In genomic region chrX:132092439-132093065, GRCh38 we compare ENCODE assay signal across 8 cellular contexts. TPM values are rescaled to one million over a fixed set of nuclear protein-coding genes. Genes with fewer than 3 reads are reported as not detected.
DNase-seq lines count a peak whose midpoint lies in the region; ATAC-seq and TF ChIP-seq lines count a peak whose summit lies in the region.

No MANE protein-coding gene starts in this region.

- no peaks in the 10 kb centered on the region for H3K27me3 ChIP-seq in neural cell (ENCODE audit: insufficient read depth, low read depth, low read length)
- H3K27me3 ChIP-seq in thyroid gland = no peaks in the 10 kb centered on the region

- no peak for TF ChIP-seq POLR2A in thyroid gland (IDR thresholded peaks at IDR 0.05)

- no peak for TF ChIP-seq EP300 in neural cell (conservative IDR thresholded peaks at IDR 0.05; ENCODE audit: poor library complexity, severe bottlenecking)

- H3K9me3 ChIP-seq in neural cell (ENCODE audit: low read length) (no peaks in the 10 kb centered on the region), thyroid gland (no peaks in the 10 kb centered on the region)

- H3K27ac ChIP-seq in neural cell (ENCODE audit: low read length) (no peak overlapping the region), thyroid gland (no peak overlapping the region)

- no peaks in the 10 kb centered on the region for H3K9me2 ChIP-seq in neural cell (ENCODE audit: insufficient read depth, low read length)

- TF ChIP-seq CTCF in neural cell (IDR thresholded peaks at IDR 0.05; ENCODE audit: poor library complexity, severe bottlenecking) = peak; percentile 49
- peak; percentile 22 to 56 (median 45) for TF ChIP-seq CTCF in thyroid gland (IDR thresholded peaks at IDR 0.05)

- H3K36me3 ChIP-seq in neural cell (ENCODE audit: insufficient read depth, low read length) (no peaks in the 10 kb centered on the region), thyroid gland (no peaks in the 10 kb centered on the region)

- no peaks in the 10 kb centered on the region for H3K79me2 ChIP-seq in neural cell (replicated peaks; ENCODE audit: insufficient read depth, low read length)

- H3K4me2 ChIP-seq in neural cell (ENCODE audit: low read length) = no peak overlapping the region

- no peaks in the 10 kb centered on the region for H3F3A ChIP-seq in neural cell (ENCODE audit: insufficient read depth, low read length, poor library complexity, severe bottlenecking)

- peak; percentile 77 for ATAC-seq in GM18870 (IDR thresholded peaks at IDR 0.05; ENCODE audit: unreplicated experiment)
- peak; percentile 87 for ATAC-seq in HG03432 (IDR thresholded peaks at IDR 0.05; ENCODE audit: unreplicated experiment)
- ATAC-seq in esophagus mucosa = peak; percentile 84

- intact Hi-C loops in thyroid gland (cut with DNase I) = no loop called here

- 43 to 53% methylated on average over 7 of the region's 7 CpGs for WGBS in thyroid gland, 2 donors

- H3K4me3 ChIP-seq in neural cell (ENCODE audit: low read length) (no peak overlapping the region), thyroid gland (replicated peaks in 1 of 3) (no peak overlapping the region)

- DNase-seq in AG20443 (ENCODE audit: low spot score) (peak; percentile 63), NCI-H748 treated with DMSO at 0.1 percent for 48 hours (lab: John Stamatoyannopoulos, UW) (peak; percentile 42), thyroid gland (peak; percentile 45 to 54)
- peak; percentile 1 for DNase-seq in activated CD8-positive, alpha-beta memory T cell treated with anti-CD3 and anti-CD28 coated beads, Interleukin-2, amount 50 U/mL, for 1 hour (ENCODE audit: extremely low read depth)

- no peaks in the 10 kb centered on the region for H3K4me1 ChIP-seq in thyroid gland

- H3K9ac ChIP-seq in neural cell (ENCODE audit: low read length) = no peak overlapping the region

- no peaks in the 10 kb centered on the region for H4K20me1 ChIP-seq in neural cell (ENCODE audit: insufficient read depth)

- no peak overlapping the region for H2AFZ ChIP-seq in neural cell (ENCODE audit: low read depth, low read length)

- TF ChIP-seq RAD21 in neural cell (conservative IDR thresholded peaks at IDR 0.05) = peak; percentile 32

TF ChIP-seq in neural cell, 6 proteins besides CTCF, POLR2A, EP300 and RAD21:
- TF ChIP-seq SMC3 (conservative IDR thresholded peaks at IDR 0.05; ENCODE audit: poor library complexity) (no peak), TAF1 (IDR thresholded peaks at IDR 0.05; ENCODE audit: low read depth) (no peak), MXI1 (conservative IDR thresholded peaks at IDR 0.05; ENCODE audit: poor library complexity, severe bottlenecking) (no peak), EZH2 (IDR thresholded peaks at IDR 0.05; ENCODE audit: borderline replicate concordance, insufficient read depth, low read length, poor library complexity, severe bottlenecking) (no peak), POLR2AphosphoS5 (IDR thresholded peaks at IDR 0.05) (no peak)
- TF ChIP-seq, protein P1, sequence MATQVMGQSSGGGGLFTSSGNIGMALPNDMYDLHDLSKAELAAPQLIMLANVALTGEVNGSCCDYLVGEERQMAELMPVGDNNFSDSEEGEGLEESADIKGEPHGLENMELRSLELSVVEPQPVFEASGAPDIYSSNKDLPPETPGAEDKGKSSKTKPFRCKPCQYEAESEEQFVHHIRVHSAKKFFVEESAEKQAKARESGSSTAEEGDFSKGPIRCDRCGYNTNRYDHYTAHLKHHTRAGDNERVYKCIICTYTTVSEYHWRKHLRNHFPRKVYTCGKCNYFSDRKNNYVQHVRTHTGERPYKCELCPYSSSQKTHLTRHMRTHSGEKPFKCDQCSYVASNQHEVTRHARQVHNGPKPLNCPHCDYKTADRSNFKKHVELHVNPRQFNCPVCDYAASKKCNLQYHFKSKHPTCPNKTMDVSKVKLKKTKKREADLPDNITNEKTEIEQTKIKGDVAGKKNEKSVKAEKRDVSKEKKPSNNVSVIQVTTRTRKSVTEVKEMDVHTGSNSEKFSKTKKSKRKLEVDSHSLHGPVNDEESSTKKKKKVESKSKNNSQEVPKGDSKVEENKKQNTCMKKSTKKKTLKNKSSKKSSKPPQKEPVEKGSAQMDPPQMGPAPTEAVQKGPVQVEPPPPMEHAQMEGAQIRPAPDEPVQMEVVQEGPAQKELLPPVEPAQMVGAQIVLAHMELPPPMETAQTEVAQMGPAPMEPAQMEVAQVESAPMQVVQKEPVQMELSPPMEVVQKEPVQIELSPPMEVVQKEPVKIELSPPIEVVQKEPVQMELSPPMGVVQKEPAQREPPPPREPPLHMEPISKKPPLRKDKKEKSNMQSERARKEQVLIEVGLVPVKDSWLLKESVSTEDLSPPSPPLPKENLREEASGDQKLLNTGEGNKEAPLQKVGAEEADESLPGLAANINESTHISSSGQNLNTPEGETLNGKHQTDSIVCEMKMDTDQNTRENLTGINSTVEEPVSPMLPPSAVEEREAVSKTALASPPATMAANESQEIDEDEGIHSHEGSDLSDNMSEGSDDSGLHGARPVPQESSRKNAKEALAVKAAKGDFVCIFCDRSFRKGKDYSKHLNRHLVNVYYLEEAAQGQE (IDR thresholded peaks at IDR 0.05; ENCODE audit: borderline replicate concordance) = no peak
TF ChIP-seq in neural cell: peak in this region for 0.

RNA-seq across cellular contexts. Expression of gene FRMD7, which starts 35.3 kb away (rescaled TPM):
- total RNA-seq in esophagus mucosa (not detected), thyroid gland (not detected)
- polyA plus RNA-seq in neural cell = 0.54 and 1.2 TPM in 2 replicates
- 0.73 and 1.2 TPM in 2 replicates for polyA minus RNA-seq in neural cell

Comparison
In these comparisons a context has a peak if more than half of its experiments do, and no peak if none do; other contexts are left out.
1. DNase-seq: peak in every context shown above with its lines; median percentile 63 in AG20443; 50 in thyroid gland; 42 in NCI-H748 treated with DMSO at 0.1 percent for 48 hours; 1 in activated CD8-positive, alpha-beta memory T cell treated with anti-CD3 and anti-CD28 coated beads, Interleukin-2, amount 50 U/mL, for 1 hour.